In the genomic region with DNA sequence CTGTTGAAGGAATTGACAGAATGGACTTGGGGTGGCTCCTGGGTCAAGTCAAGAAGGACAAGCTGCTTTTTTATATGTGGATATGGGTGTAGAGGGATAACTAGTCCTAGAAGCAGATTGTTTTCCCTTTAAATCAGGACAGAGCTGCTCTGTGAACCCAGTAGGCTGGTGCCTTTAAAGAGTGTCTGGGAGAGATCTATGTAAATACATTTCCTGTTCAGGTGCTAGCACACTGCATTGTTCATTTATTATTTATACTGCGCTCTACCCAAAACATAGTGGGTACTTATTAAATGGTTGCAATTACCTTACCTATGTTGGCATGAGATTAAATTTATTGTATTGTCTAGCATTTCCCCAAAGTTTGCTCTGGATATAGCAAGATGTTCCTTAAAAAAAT, we compare ENCODE assay signal across 24 cellular contexts.
DNase-seq lines count a peak whose midpoint lies in the region; ATAC-seq, FAIRE-seq and TF ChIP-seq lines count a peak whose summit lies in the region.
"Had no signal": no experiment of that assay in that cellular context is flagged by ENCODE, and none has a peak within 500 bp of the region (broad histone marks: within the 10 kb centered on the region; RNA-seq: fewer than 3 reads in every experiment).

No MANE protein-coding gene starts in this region.

- H3K4me3 ChIP-seq in body of pancreas, result no peak overlapping the region
- H3K4me3 ChIP-seq: adrenal gland, cardiac muscle cell, gastrocnemius medialis, GM23248, tibial nerve had no signal

- no peaks in the 10 kb centered on the region for H3K27me3 ChIP-seq in body of pancreas
- H3K27me3 ChIP-seq: adrenal gland, gastrocnemius medialis, tibial nerve had no signal

- H3K36me3 Mint-ChIP-seq in type B pancreatic cell, result no peaks in the 10 kb centered on the region

- no peak for FAIRE-seq in GM12891 (lab: Jason Lieb, UNC)
- FAIRE-seq: TTC549 had no signal

- H3K9me3 ChIP-seq in body of pancreas, result no peaks in the 10 kb centered on the region
- H3K9me3 ChIP-seq: adrenal gland, gastrocnemius medialis, tibial nerve had no signal

- 86 to 95% methylated on average over 1 of the region's 1 CpG for WGBS in body of pancreas, 2 donors

- ATAC-seq in HG02763 (IDR thresholded peaks at IDR 0.05; ENCODE audit: unreplicated experiment) (peak; percentile 52), body of pancreas (no peak)
- ATAC-seq: stimulated activated naive CD8-positive, alpha-beta T cell treated with anti-CD3 and anti-CD28 coated beads, Interleukin-15, Interleukin-2, amounts not matched to agents 100 U/mL and 50 U/mL, for 24 hours had no signal

- H3K36me3 ChIP-seq in body of pancreas (replicated peaks in 1 of 2; ENCODE audit: insufficient read depth in 1 of 2, low read depth in 2 of 2), result no peaks in the 10 kb centered on the region
- H3K36me3 ChIP-seq: adrenal gland, cardiac muscle cell, gastrocnemius medialis, tibial nerve had no signal

- H3K9me3 Mint-ChIP-seq in type B pancreatic cell, result no peaks in the 10 kb centered on the region

- H3K27me3 Mint-ChIP-seq in type B pancreatic cell, result no peaks in the 10 kb centered on the region
- H3K27me3 Mint-ChIP-seq: progenitor cell of endocrine pancreas had no signal

- peak overlapping the region in 3 of 4 donors; percentile 0 to 62 (median 32) for H3K27ac ChIP-seq in body of pancreas
- H3K27ac ChIP-seq: adrenal gland, cardiac muscle cell, gastrocnemius medialis, GM23248 had no signal

- H3K27ac Mint-ChIP-seq in type B pancreatic cell, result peak overlapping the region; percentile 46

- peak; percentile 20 for DNase-seq in NCI-H146 treated with DMSO at 0.1 percent for 48 hours (lab: John Stamatoyannopoulos, UW; ENCODE audit: unreplicated experiment)
- no peak for DNase-seq in NCI-H146 (lab: John Stamatoyannopoulos, UW)
- DNase-seq in body of pancreas, result no peak
- no peak for DNase-seq in type B pancreatic cell (ENCODE audit: extremely low spot score, unreplicated experiment)
- no peak for DNase-seq in activated CD4-positive, alpha-beta T cell treated with anti-CD3 and anti-CD28 coated beads, Interleukin-2, amount 50 U/mL, for 1 hour
- DNase-seq in NCI-H1417 treated with DMSO at 0.1 percent for 48 hours (lab: John Stamatoyannopoulos, UW), result no peak
- DNase-seq in GM12891 (ENCODE audit: insufficient read length, low spot score), result no peak
- DNase-seq: 8988T; activated CD4-positive, alpha-beta T cell treated with anti-CD3 and anti-CD28 coated beads for 48 hours; activated gamma-delta T cell; adrenal gland; gastrocnemius medialis; GDM1; GM23248; mesenchymal stem cell; NCI-H1436; NCI-H2227 treated with DMSO at 0.1 percent for 48 hours; stimulated activated CD4-positive, alpha-beta T cell treated with anti-CD3 and anti-CD28 coated beads, Interleukin-1b, Interleukin-23, amount 100 ng/mL, for 48 hours; stimulated activated naive CD8-positive, alpha-beta T cell treated with anti-CD3 and anti-CD28 coated beads, Interleukin-15, Interleukin-2, amounts not matched to agents 100 U/mL and 50 U/mL, for 24 hours had no signal

- intact Hi-C loops in body of pancreas (cut with DNase I), result no loop called here

- H3K4me1 ChIP-seq in body of pancreas, result peaks cover 95% of the 10 kb centered on the region
- H3K4me1 ChIP-seq: adrenal gland, gastrocnemius medialis had no signal

- H3K4me3 Mint-ChIP-seq in type B pancreatic cell, result no peak overlapping the region

- no peak for TF ChIP-seq POLR2A in body of pancreas (IDR thresholded peaks at IDR 0.05)
- no peak for TF ChIP-seq POLR2A in GM12891 (IDR thresholded peaks at IDR 0.05; ENCODE audit: low read depth, low read length)

- TF ChIP-seq CTCF in body of pancreas (IDR thresholded peaks at IDR 0.05) (no peak), type B pancreatic cell (conservative IDR thresholded peaks at IDR 0.05) (no peak)

- H3K4me1 Mint-ChIP-seq in type B pancreatic cell (ENCODE audit: unreplicated experiment), result peaks cover 72% of the 10 kb centered on the region

TF ChIP-seq in GM12891, 5 proteins besides CTCF, POLR2A, EP300 and RAD21:
- TF ChIP-seq TAF1 (IDR thresholded peaks at IDR 0.05; ENCODE audit: low read depth, low read length) (no peak), POU2F2 (IDR thresholded peaks at IDR 0.05; ENCODE audit: low read depth, low read length) (no peak), POLR2AphosphoS5 (IDR thresholded peaks at IDR 0.05; ENCODE audit: low read depth, low read length) (no peak), SPI1 (IDR thresholded peaks at IDR 0.05; ENCODE audit: low read depth, low read length) (no peak), PAX5 (IDR thresholded peaks at IDR 0.05; ENCODE audit: insufficient read depth, low read length, severe bottlenecking) (no peak)
